In genomic region chr1:109884242-109884891, GRCh38 we compare ENCODE assay signal across 23 cellular contexts. TPM values are rescaled to one million over a fixed set of nuclear protein-coding genes. Genes with fewer than 3 reads are reported as not detected.
A peak's percentile ranks its signal among the peaks of the same experiment; 100 is the strongest.
DNase-seq lines count a peak whose midpoint lies in the region; ATAC-seq and TF ChIP-seq lines count a peak whose summit lies in the region.
"Had no signal": no experiment of that assay in that cellular context is flagged by ENCODE, and none has a peak within 500 bp of the region (broad histone marks: within the 10 kb centered on the region; RNA-seq: fewer than 3 reads in every experiment).

No MANE protein-coding gene starts in this region.

- TF ChIP-seq POLR2A in uterus (IDR thresholded peaks at IDR 0.05), result no peak

- no peaks in the 10 kb centered on the region for H3K27me3 ChIP-seq in uterus
- H3K27me3 ChIP-seq: neural progenitor cell, stomach, upper lobe of right lung had no signal

- intact Hi-C loops in uterus (cut with DNase I; ENCODE audit: low total_unique reads), result no loop called here

- H3K27me3 Mint-ChIP-seq in activated T-cell treated with anti-CD3 and anti-CD28 coated beads, Interleukin-2, amount 50 U/mL, for 24 hours, result no peaks in the 10 kb centered on the region
- H3K27me3 Mint-ChIP-seq in activated T-cell treated with anti-CD3 and anti-CD28 coated beads, Interleukin-2, amount 50 U/mL, for 4 hours (ENCODE audit: low read depth), result no peaks in the 10 kb centered on the region
- H3K27me3 Mint-ChIP-seq: activated naive CD8-positive, alpha-beta T cell had no signal

- TF ChIP-seq CTCF in epithelial cell of esophagus (IDR thresholded peaks at IDR 0.05; ENCODE audit: insufficient read depth, low read depth, low read length, missing control alignments), result no peak
- no peak for TF ChIP-seq CTCF in uterus (IDR thresholded peaks at IDR 0.05)

- peak; percentile 28 for DNase-seq in activated T-cell treated with anti-CD3 and anti-CD28 coated beads, Interleukin-2, amount 50 U/mL, for 24 hours
- DNase-seq in activated T-cell treated with anti-CD3 and anti-CD28 coated beads, Interleukin-2, amount 50 U/mL, for 4 hours, result no peak
- DNase-seq in epithelial cell of esophagus (ENCODE audit: low read depth) (peak; percentile 27), mesenteric fat pad (ENCODE audit: low spot score) (peak; percentile 67), uterus (peak in 1 of 2 donors; percentile 33), ureter (ENCODE audit: low spot score) (no peak), G401 (ENCODE audit: low spot score) (no peak)
- DNase-seq: cortex of kidney, DMS53, GDM1, GOT3, kidney, NCI-H1694, NCI-H2171, NCI-H524, SK-N-SH, stomach, upper lobe of right lung had no signal

- in situ Hi-C loops in G401 (cut with HindIII; ENCODE audit: low sequenced_read_pairs), result no loop called here

- H3K4me3 ChIP-seq in epithelial cell of esophagus (ENCODE audit: low read length) (no peak overlapping the region), uterus (no peak overlapping the region)
- H3K4me3 ChIP-seq: neural progenitor cell, stomach, upper lobe of right lung had no signal

- H3K27ac Mint-ChIP-seq in activated T-cell treated with anti-CD3 and anti-CD28 coated beads, Interleukin-2, amount 50 U/mL, for 24 hours, result no peak overlapping the region
- H3K27ac Mint-ChIP-seq: activated T-helper 2 cell treated with anti-CD3 and anti-CD28 coated beads, Interferon-gamma antibody, Interleukin-2, Interleukin-4, amounts not matched to agents 10 μg/mL and 5 μg/mL and 100 μg/mL, durations not matched to agents 14 hours and 24 hours and 36 hours had no signal

- H3K36me3 Mint-ChIP-seq in activated T-cell treated with anti-CD3 and anti-CD28 coated beads, Interleukin-2, amount 50 U/mL, for 24 hours (ENCODE audit: low read depth), result no peaks in the 10 kb centered on the region
- no peaks in the 10 kb centered on the region for H3K36me3 Mint-ChIP-seq in activated T-cell treated with anti-CD3 and anti-CD28 coated beads, Interleukin-2, amount 50 U/mL, for 4 hours (ENCODE audit: insufficient read depth)
- H3K36me3 Mint-ChIP-seq: activated naive CD8-positive, alpha-beta T cell; neural progenitor cell had no signal

- H3K9me3 Mint-ChIP-seq in activated T-cell treated with anti-CD3 and anti-CD28 coated beads, Interleukin-2, amount 50 U/mL, for 24 hours, result no peaks in the 10 kb centered on the region
- H3K9me3 Mint-ChIP-seq in activated T-cell treated with anti-CD3 and anti-CD28 coated beads, Interleukin-2, amount 50 U/mL, for 4 hours, result no peaks in the 10 kb centered on the region
- H3K9me3 Mint-ChIP-seq: activated T-helper 2 cell treated with anti-CD3 and anti-CD28 coated beads, Interferon-gamma antibody, Interleukin-2, Interleukin-4, amounts not matched to agents 10 μg/mL and 5 μg/mL and 100 μg/mL, durations not matched to agents 14 hours and 24 hours and 36 hours; neural progenitor cell had no signal

- ATAC-seq in activated T-cell treated with anti-CD3 and anti-CD28 coated beads, Interleukin-2, amount 50 U/mL, for 4 hours, result no peak
- no peak for ATAC-seq in GM18873 (IDR thresholded peaks at IDR 0.05; ENCODE audit: low FRiP score, unreplicated experiment)
- ATAC-seq: upper lobe of right lung had no signal

- H3K27ac ChIP-seq in uterus, result peak overlapping the region; percentile 47 to 90
- H3K27ac ChIP-seq: neural progenitor cell, upper lobe of right lung, VCaP had no signal

- H3K4me1 Mint-ChIP-seq in activated T-cell treated with anti-CD3 and anti-CD28 coated beads, Interleukin-2, amount 50 U/mL, for 24 hours (ENCODE audit: low read depth), result peaks cover 8% of the 10 kb centered on the region
- peaks cover 5% of the 10 kb centered on the region for H3K4me1 Mint-ChIP-seq in activated T-cell treated with anti-CD3 and anti-CD28 coated beads, Interleukin-2, amount 50 U/mL, for 4 hours (ENCODE audit: low read depth)

- no peaks in the 10 kb centered on the region for H3K36me3 ChIP-seq in uterus
- H3K36me3 ChIP-seq: neural progenitor cell, stomach, upper lobe of right lung had no signal

- H3K4me1 ChIP-seq in uterus, result peaks cover 0 to 6% of the 10 kb centered on the region in 2 donors

- no peak overlapping the region for H3K4me3 Mint-ChIP-seq in activated T-cell treated with anti-CD3 and anti-CD28 coated beads, Interleukin-2, amount 50 U/mL, for 24 hours
- H3K4me3 Mint-ChIP-seq in activated T-cell treated with anti-CD3 and anti-CD28 coated beads, Interleukin-2, amount 50 U/mL, for 4 hours, result no peak overlapping the region
- H3K4me3 Mint-ChIP-seq: activated naive CD8-positive, alpha-beta T cell; neural progenitor cell had no signal

- H3K9me3 ChIP-seq in uterus, result no peaks in the 10 kb centered on the region
- H3K9me3 ChIP-seq: SK-N-SH, stomach, upper lobe of right lung had no signal

RNA-seq across cellular contexts. Expression of gene CSF1, which starts 26.3 kb away (rescaled TPM):
- total RNA-seq in activated T-cell treated with anti-CD3 and anti-CD28 coated beads, Interleukin-2, amount 50 U/mL, for 4 hours, result 10 to 100 TPM; 76.2 to 81.9 (median 77.8) TPM
- total RNA-seq in mesenteric fat pad (228 TPM), uterus (10 to 100 TPM; 19.8 to 48.2 (median 34.2) TPM), ureter (26.1 TPM)
- 12.7 and 13.4 TPM in 2 replicates for total RNA-seq in G401 (2014; rRNA removed; shearing (Covaris generic))

Comparison
In these comparisons a context has a peak if more than half of its experiments do, and no peak if none do; other contexts are left out.
1. DNase-seq: peak in activated T-cell treated with anti-CD3 and anti-CD28 coated beads, Interleukin-2, amount 50 U/mL, for 24 hours (single experiment), epithelial cell of esophagus (single experiment) and mesenteric fat pad (single experiment); none in activated T-cell treated with anti-CD3 and anti-CD28 coated beads, Interleukin-2, amount 50 U/mL, for 4 hours (single experiment), ureter (single experiment) and G401 (single experiment).